In the genomic region with DNA sequence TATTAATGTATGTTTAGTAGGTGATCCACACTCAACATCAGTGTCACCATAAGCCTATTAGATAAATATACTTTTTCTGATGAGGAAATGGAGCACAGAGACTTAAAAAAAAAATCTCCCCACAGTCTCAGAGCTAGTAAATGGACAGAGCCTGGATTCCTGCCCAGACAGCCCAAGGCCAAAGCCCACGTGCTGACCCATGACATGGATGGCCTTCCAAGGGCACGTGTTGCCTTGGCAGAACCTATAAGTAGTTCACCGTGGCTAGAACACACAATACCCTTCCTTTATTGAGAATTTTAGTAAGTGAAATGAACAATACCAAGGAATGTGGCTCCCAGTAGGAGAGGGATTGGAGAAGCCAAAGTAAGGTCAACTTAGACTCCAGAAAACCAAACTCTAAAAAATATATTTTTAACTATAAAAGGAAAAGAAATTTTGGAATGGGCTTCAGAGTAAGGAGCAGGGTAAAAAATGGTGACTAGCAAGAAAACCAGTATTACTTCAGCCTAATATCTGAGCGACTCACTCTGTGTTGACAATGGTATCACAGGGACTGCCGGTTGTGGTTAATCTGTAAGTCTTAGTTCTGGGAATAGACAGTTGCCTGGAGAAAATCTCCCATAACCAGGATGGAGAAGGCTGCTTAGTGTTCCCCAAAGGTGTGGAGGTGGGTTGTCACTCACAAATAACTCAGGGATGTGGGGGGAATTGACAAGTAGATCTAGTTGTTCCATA, we compare ENCODE assay signal across 21 cellular contexts.
DNase-seq lines count a peak whose midpoint lies in the region; TF ChIP-seq lines count a peak whose summit lies in the region.
"Had no signal": no experiment of that assay in that cellular context is flagged by ENCODE, and none has a peak within 500 bp of the region (broad histone marks: within the 10 kb centered on the region; RNA-seq: fewer than 3 reads in every experiment).

No MANE protein-coding gene starts in this region.

- no peak overlapping the region for H3K4me3 ChIP-seq in fibroblast of mammary gland (ENCODE audit: control insufficient read depth, low read depth, low read length)
- H3K4me3 ChIP-seq: HAP-1, PC-9, SK-N-MC had no signal

- no peak for TF ChIP-seq CTCF in fibroblast of mammary gland (conservative IDR thresholded peaks at IDR 0.05; ENCODE audit: control insufficient read depth, insufficient read depth, low read depth, low read length)
- no peak for TF ChIP-seq CTCF in endothelial cell (IDR thresholded peaks at IDR 0.05; ENCODE audit: unreplicated experiment)

- no peak overlapping the region for H3K27ac Mint-ChIP-seq in endothelial cell (ENCODE audit: unreplicated experiment)
- H3K27ac Mint-ChIP-seq: B cell; CD4-positive, alpha-beta T cell had no signal

- DNase-seq in COLO829 (ENCODE audit: low spot score): peak; percentile 50
- DNase-seq in SK-MEL-5 (ENCODE audit: low read depth, low spot score): peak; percentile 95
- DNase-seq in fibroblast of mammary gland (ENCODE audit: low read depth): peak; percentile 3
- DNase-seq in putamen (ENCODE audit: low spot score): peak; percentile 70
- DNase-seq in NCI-H2107 treated with DMSO at 0.1 percent for 48 hours (lab: John Stamatoyannopoulos, UW; ENCODE audit: unreplicated experiment): no peak
- DNase-seq in endothelial cell (ENCODE audit: low spot score): no peak
- no peak for DNase-seq in NCI-H82 (lab: John Stamatoyannopoulos, UW)
- DNase-seq: Calu3; CD4-positive, alpha-beta T cell; DMS53; IMR-90; Kasumi-1; NCI-H1436; NCI-H2029; NCI-H2171 treated with DMSO at 0.1 percent for 48 hours; NCI-H510A; NCI-H774; PC-9 had no signal

- H3K27me3 Mint-ChIP-seq in endothelial cell (ENCODE audit: unreplicated experiment): no peaks in the 10 kb centered on the region
- H3K27me3 Mint-ChIP-seq: B cell; CD4-positive, alpha-beta T cell had no signal

- no peak overlapping the region for H3K4me3 Mint-ChIP-seq in endothelial cell (ENCODE audit: unreplicated experiment)
- H3K4me3 Mint-ChIP-seq: B cell; CD4-positive, alpha-beta T cell had no signal

- H3K4me1 Mint-ChIP-seq in endothelial cell (ENCODE audit: unreplicated experiment): no peaks in the 10 kb centered on the region

- in situ Hi-C loops in SK-MEL-5 (cut with HindIII; ENCODE audit: low pct_unique_long_range_greater_than_20kb, low sequenced_read_pairs): no loop called here

- no peaks in the 10 kb centered on the region for H3K9me3 Mint-ChIP-seq in endothelial cell (ENCODE audit: unreplicated experiment)
- H3K9me3 Mint-ChIP-seq: CD4-positive, alpha-beta T cell had no signal

- H3K36me3 Mint-ChIP-seq in endothelial cell (ENCODE audit: low read depth, unreplicated experiment): no peaks in the 10 kb centered on the region

Comparison
In these comparisons a context has a peak if more than half of its experiments do, and no peak if none do; other contexts are left out.
1. DNase-seq: peak in COLO829 (single experiment), SK-MEL-5 (single experiment), fibroblast of mammary gland (single experiment) and putamen (single experiment); none in NCI-H2107 treated with DMSO at 0.1 percent for 48 hours (single experiment), endothelial cell (single experiment) and NCI-H82 (single experiment).